ENCODE assay signal across 16 cellular contexts in genomic region chr4:2816401-2816954, GRCh38. TPM values are rescaled to one million over a fixed set of nuclear protein-coding genes. Genes with fewer than 3 reads are reported as not detected.
DNase-seq lines count a peak whose midpoint lies in the region; ATAC-seq, FAIRE-seq and TF ChIP-seq lines count a peak whose summit lies in the region.
"Had no signal": no experiment of that assay in that cellular context is flagged by ENCODE, and none has a peak within 500 bp of the region (broad histone marks: within the 10 kb centered on the region; RNA-seq: fewer than 3 reads in every experiment).

No MANE protein-coding gene starts in this region.

- no peak overlapping the region for H2AFZ ChIP-seq in GM12878 (ENCODE audit: control insufficient read depth, low read depth, low read length)
- H2AFZ ChIP-seq: parathyroid adenoma had no signal

- peaks cover 70% of the 10 kb centered on the region for H3K4me1 Mint-ChIP-seq in activated T-cell treated with anti-CD3 and anti-CD28 coated beads, Interleukin-2, amount 50 U/mL, for 72 hours (ENCODE audit: low read depth)
- H3K4me1 Mint-ChIP-seq in stimulated activated effector memory CD8-positive, alpha-beta T cell treated with anti-CD3 and anti-CD28 coated beads, Interleukin-12 subunit alpha, Interleukin-12 subunit beta, amount 100 ng/mL, for 72 hours = peaks cover 72% of the 10 kb centered on the region

- H3K27ac ChIP-seq in RWPE1 = peak overlapping the region; percentile 72; the same call in 1 of the 2 replicates
- H3K27ac ChIP-seq in GM12878 (ENCODE audit: control insufficient read depth, insufficient read depth) = no peak overlapping the region
- H3K27ac ChIP-seq: coronary artery, lower lobe of right lung, parathyroid adenoma had no signal

- no peaks in the 10 kb centered on the region for H3K27me3 Mint-ChIP-seq in activated T-cell treated with anti-CD3 and anti-CD28 coated beads, Interleukin-2, amount 50 U/mL, for 72 hours (ENCODE audit: low read depth)

- H3K27me3 ChIP-seq in GM12878 (replicated peaks in 1 of 2; ENCODE audit: control insufficient read depth in 2 of 2, insufficient read depth in 2 of 2, low read length in 1 of 2) = no peaks in the 10 kb centered on the region

- no peak overlapping the region for H3K9ac ChIP-seq in GM12878 (ENCODE audit: control insufficient read depth, insufficient read depth, low read length)
- H3K9ac ChIP-seq: parathyroid adenoma had no signal

- peaks cover 64% of the 10 kb centered on the region for H3K79me2 ChIP-seq in GM12878 (ENCODE audit: control insufficient read depth, insufficient read depth, low read length)
- H3K79me2 ChIP-seq: parathyroid adenoma had no signal

- no TSS peak for BruUV-seq in GM12878 (replicated peaks; lab: Mats Ljungman, UMichigan)

- H3K4me2 ChIP-seq in GM12878 (ENCODE audit: control insufficient read depth, insufficient read depth) = peak overlapping the region; percentile 87; the same call in 1 of the 2 replicates

- 92% methylated on average over 1 of the region's 1 CpG for WGBS in GM12878 (ENCODE audit: insufficient coverage, insufficient replicate concordance, low lambda C conversion rate, missing lambda C conversion rate)

- in situ Hi-C loops in GM12878 (cut with MboI) = no loop called here

- no peak for TF ChIP-seq RAD21 in GM12878 (IDR thresholded peaks at IDR 0.05; ENCODE audit: insufficient read depth, low read depth, low read length)

- RAD21 ChIA-PET in GM12878 (lab: Charles Lee; ENCODE audit: unreplicated experiment) = no interaction called here

- peaks cover 47% of the 10 kb centered on the region for H3K4me1 ChIP-seq in GM12878 (ENCODE audit: control insufficient read depth, insufficient read depth, low read length)

- no peak for TF ChIP-seq POLR2A in GM12878 (IDR thresholded peaks at IDR 0.05; ENCODE audit: low read depth, low read length)

- H3K36me3 ChIP-seq in GM12878 (ENCODE audit: control insufficient read depth in 2 of 2, insufficient read depth in 2 of 2, low read length in 1 of 2) = peaks cover 0 to 12% of the 10 kb centered on the region in 2 experiments; a peak in 2 of 4 replicates

- H3K36me3 Mint-ChIP-seq in activated T-cell treated with anti-CD3 and anti-CD28 coated beads, Interleukin-2, amount 50 U/mL, for 72 hours (ENCODE audit: insufficient read depth in 2 of 2) = peaks cover 7 to 8% of the 10 kb centered on the region in 2 donors
- H3K36me3 Mint-ChIP-seq in stimulated activated effector memory CD8-positive, alpha-beta T cell treated with anti-CD3 and anti-CD28 coated beads, Interleukin-12 subunit alpha, Interleukin-12 subunit beta, amount 100 ng/mL, for 72 hours = peaks cover 53% of the 10 kb centered on the region

- no peak for ATAC-seq in activated T-cell treated with anti-CD3 and anti-CD28 coated beads, Interleukin-2, amount 50 U/mL, for 72 hours (replicated peaks in 1 of 2)
- ATAC-seq in GM12878 (no peak), SK-N-SH treated with all-trans-retinoic acid at 6 μM for 48 hours (no peak)
- ATAC-seq in stimulated activated effector memory CD8-positive, alpha-beta T cell treated with anti-CD3 and anti-CD28 coated beads, Interleukin-12 subunit alpha, Interleukin-12 subunit beta, amount 100 ng/mL, for 72 hours = no peak
- ATAC-seq: lower lobe of right lung, Right ventricle myocardium inferior had no signal

- intact Hi-C loops in GM12878 (cut with micrococcal nuclease; ENCODE audit: unreplicated experiment) = no loop called here

- H3K9me3 Mint-ChIP-seq in activated T-cell treated with anti-CD3 and anti-CD28 coated beads, Interleukin-2, amount 50 U/mL, for 72 hours = no peaks in the 10 kb centered on the region
- no peaks in the 10 kb centered on the region for H3K9me3 Mint-ChIP-seq in stimulated activated effector memory CD8-positive, alpha-beta T cell treated with anti-CD3 and anti-CD28 coated beads, Interleukin-12 subunit alpha, Interleukin-12 subunit beta, amount 100 ng/mL, for 72 hours

- FAIRE-seq in GM12878 (lab: Jason Lieb, UNC) = no peak
- FAIRE-seq: GM18507 had no signal

- CTCF ChIA-PET in RWPE1 (lab: Yijun Ruan, JAX) (no interaction called here), GM12878 (lab: Yijun Ruan, JAX) (no interaction called here)

- no peak overlapping the region for H3K4me3 ChIP-seq in GM12878

- POLR2A ChIA-PET in RWPE1 (lab: Yijun Ruan, JAX; ENCODE audit: low non-redundant PET) (no interaction called here), GM12878 (lab: Charles Lee) (no interaction called here)

- SMC1A ChIA-PET in GM12878 (lab: Charles Lee; ENCODE audit: uncharacterized antibody, unreplicated experiment) = no interaction called here

- peak overlapping the region; percentile 23 for H3K27ac Mint-ChIP-seq in activated T-cell treated with anti-CD3 and anti-CD28 coated beads, Interleukin-2, amount 50 U/mL, for 72 hours
- peak overlapping the region; percentile 91 for H3K27ac Mint-ChIP-seq in stimulated activated effector memory CD8-positive, alpha-beta T cell treated with anti-CD3 and anti-CD28 coated beads, Interleukin-12 subunit alpha, Interleukin-12 subunit beta, amount 100 ng/mL, for 72 hours

- TF ChIP-seq CTCF in RWPE1 (conservative IDR thresholded peaks at IDR 0.05; ENCODE audit: low read depth) (no peak), GM12878 (IDR thresholded peaks at IDR 0.05 in 2 of 3, conservative IDR thresholded peaks at IDR 0.05 in 1 of 3; ENCODE audit: control insufficient read depth in 2 of 3, extremely low read depth in 1 of 3, insufficient read depth in 1 of 3, low read depth in 3 of 3, low read length in 3 of 3) (no peak)

- H4K20me1 ChIP-seq in GM12878 (ENCODE audit: control insufficient read depth, insufficient read depth) = peaks cover 6% of the 10 kb centered on the region; the same call in 1 of the 2 replicates

- DNase-seq in activated T-cell treated with anti-CD3 and anti-CD28 coated beads, Interleukin-2, amount 50 U/mL, for 72 hours = no peak
- no peak for DNase-seq in activated T-cell treated with anti-CD3 and anti-CD28 coated beads, Interleukin-2, amount 50 U/mL, for 48 hours
- DNase-seq in RWPE1 (ENCODE audit: low spot score) = no peak
- no peak for DNase-seq in GM12878 (ENCODE audit: low read depth, low spot score)
- DNase-seq in stimulated activated effector memory CD8-positive, alpha-beta T cell treated with anti-CD3 and anti-CD28 coated beads, Interleukin-12 subunit alpha, Interleukin-12 subunit beta, amount 100 ng/mL, for 72 hours (ENCODE audit: low spot score in 2 of 2) = no peak
- no peak for DNase-seq in SK-N-DZ (ENCODE audit: low spot score)
- DNase-seq in SW480 (ENCODE audit: low spot score) = no peak
- DNase-seq: H7; lower lobe of right lung; NCI-H748 treated with DMSO at 0.1 percent for 48 hours; stimulated activated CD4-positive, alpha-beta T cell treated with anti-CD3 and anti-CD28 coated beads, Interleukin-1b, Interleukin-23, amount 100 ng/mL, for 48 hours had no signal

- no peak for TF ChIP-seq EP300 in GM12878 (IDR thresholded peaks at IDR 0.05; ENCODE audit: borderline replicate concordance in 1 of 2, control insufficient read depth in 1 of 2, low read depth in 2 of 2, low read length in 2 of 2)

- H3K4me3 Mint-ChIP-seq in activated T-cell treated with anti-CD3 and anti-CD28 coated beads, Interleukin-2, amount 50 U/mL, for 72 hours = peak overlapping the region; percentile 82
- H3K4me3 Mint-ChIP-seq in stimulated activated effector memory CD8-positive, alpha-beta T cell treated with anti-CD3 and anti-CD28 coated beads, Interleukin-12 subunit alpha, Interleukin-12 subunit beta, amount 100 ng/mL, for 72 hours = peak overlapping the region; percentile 80

- H3K9me3 ChIP-seq in GM12878 (replicated peaks; ENCODE audit: control insufficient read depth, insufficient read depth, low read length) = no peaks in the 10 kb centered on the region
- H3K9me3 ChIP-seq: lower lobe of right lung had no signal

RNA-seq across cellular contexts. Expression of gene SH3BP2, which starts 23.6 kb away (rescaled TPM):
- 10 to 100 TPM; 60.7 to 65.6 TPM for total RNA-seq in activated T-cell treated with anti-CD3 and anti-CD28 coated beads, Interleukin-2, amount 50 U/mL, for 72 hours
- 275 and 349 TPM in 2 replicates for total RNA-seq in GM12878 (2013; cell fraction: nucleolus; rRNA removed)
- total RNA-seq in GM12878 (2014; rRNA removed) (35.5 and 40.9 TPM in 2 replicates), GM12878 (2014; rRNA removed; fragmentation: Illumina TruSeq; extraction: Trizol) (17.5 and 19.0 TPM in 2 replicates), GM12878 (2021) (51.1 and 61.8 TPM in 2 replicates)
- 9.0 TPM for polyA plus RNA-seq in GM12878 (2011; ENCODE audit: low read depth)
- polyA plus RNA-seq in GM12878 (2011; rRNA removed) (18.0 and 37.1 TPM in 2 replicates), GM12878 (2014; fragmentation: Illumina TruSeq; extraction: Trizol) (7.8 and 18.3 TPM in 2 replicates), GM12878 (2014; fragmentation: Nextera tagmentation; extraction: Ambion mirVana) (1 to 10 TPM; 1.1 TPM), GM12878 (2014; rRNA removed) (54.7 and 57.8 TPM in 2 replicates), GM12878 (2016; fragmentation: Nextera tagmentation; extraction: Ambion mirVana) (10 to 100 TPM; 23.0 to 24.8 TPM)
- polyA plus RNA-seq in GM12878 (2011; cell fraction: cytosol; rRNA removed) = 35.7 and 42.6 TPM in 2 replicates
- polyA plus RNA-seq in GM12878 (2011; cell fraction: nucleus; rRNA removed) = 270 and 290 TPM in 2 replicates
- polyA plus RNA-seq in GM12878 (2012) = 30.0 and 35.3 TPM in 2 replicates
- polyA minus RNA-seq in GM12878 (2011; rRNA and poly(A)+ RNA removed) = 72.7 and 138 TPM in 2 replicates
- 8.9 and 18.7 TPM in 2 replicates for polyA minus RNA-seq in GM12878 (2011; cell fraction: cytosol; rRNA and poly(A)+ RNA removed)
- 47.3 and 86.5 TPM in 2 replicates for polyA minus RNA-seq in GM12878 (2011; cell fraction: nucleus; rRNA and poly(A)+ RNA removed)
- polyA plus RNA-seq in SK-N-DZ (2014; cell fraction: cytosol; rRNA removed) = 13.8 and 27.4 TPM in 2 replicates
- 99.4 and 107 TPM in 2 replicates for polyA plus RNA-seq in SK-N-DZ (2014; cell fraction: nucleus; rRNA removed)

RNA-seq across cellular contexts. Expression of gene ADD1, which starts 27.2 kb away (rescaled TPM):
- 100 to 1,000 TPM; 281 to 282 TPM for total RNA-seq in activated T-cell treated with anti-CD3 and anti-CD28 coated beads, Interleukin-2, amount 50 U/mL, for 72 hours
- 321 and 355 TPM in 2 replicates for total RNA-seq in GM12878 (2013; cell fraction: nucleolus; rRNA removed)
- total RNA-seq in GM12878 (2014; rRNA removed) (128 and 136 TPM in 2 replicates), GM12878 (2014; rRNA removed; fragmentation: Illumina TruSeq; extraction: Trizol) (65.6 and 70.1 TPM in 2 replicates), GM12878 (2021) (182 and 183 TPM in 2 replicates)
- polyA plus RNA-seq in GM12878 (2011; ENCODE audit: low read depth) = 61.6 TPM
- polyA plus RNA-seq in GM12878 (2011; rRNA removed) (75.4 and 93.5 TPM in 2 replicates), GM12878 (2014; fragmentation: Illumina TruSeq; extraction: Trizol) (97.2 and 107 TPM in 2 replicates), GM12878 (2014; fragmentation: Nextera tagmentation; extraction: Ambion mirVana) (10 to 100 TPM; 21.6 to 50.2 TPM), GM12878 (2014; rRNA removed) (113 and 126 TPM in 2 replicates), GM12878 (2016; fragmentation: Nextera tagmentation; extraction: Ambion mirVana) (100 to 1,000 TPM; 113 to 116 TPM)
- polyA plus RNA-seq in GM12878 (2011; cell fraction: cytosol; rRNA removed) = 103 and 152 TPM in 2 replicates
- polyA plus RNA-seq in GM12878 (2011; cell fraction: nucleus; rRNA removed) = 199 and 226 TPM in 2 replicates
- polyA plus RNA-seq in GM12878 (2012) = 119 and 148 TPM in 2 replicates
- polyA minus RNA-seq in GM12878 (2011; rRNA and poly(A)+ RNA removed) = 79.6 and 95.6 TPM in 2 replicates
- polyA minus RNA-seq in GM12878 (2011; cell fraction: cytosol; rRNA and poly(A)+ RNA removed) = 36.4 and 43.2 TPM in 2 replicates
- polyA minus RNA-seq in GM12878 (2011; cell fraction: nucleus; rRNA and poly(A)+ RNA removed) = 57.1 and 78.0 TPM in 2 replicates
- 101 and 103 TPM in 2 replicates for polyA plus RNA-seq in SK-N-DZ (2014; cell fraction: cytosol; rRNA removed)
- 125 and 189 TPM in 2 replicates for polyA plus RNA-seq in SK-N-DZ (2014; cell fraction: nucleus; rRNA removed)
